Comparison of ENCODE assay signal across 1 cellular context in genomic region chr1:87174726-87175237, GRCh38.
TF ChIP-seq lines count a peak whose summit lies in the region.

No MANE protein-coding gene starts in this region.

TF ChIP-seq in GM23338, 12 proteins besides CTCF, POLR2A, EP300 and RAD21 (continued from another document):
- TF ChIP-seq, protein P1, sequence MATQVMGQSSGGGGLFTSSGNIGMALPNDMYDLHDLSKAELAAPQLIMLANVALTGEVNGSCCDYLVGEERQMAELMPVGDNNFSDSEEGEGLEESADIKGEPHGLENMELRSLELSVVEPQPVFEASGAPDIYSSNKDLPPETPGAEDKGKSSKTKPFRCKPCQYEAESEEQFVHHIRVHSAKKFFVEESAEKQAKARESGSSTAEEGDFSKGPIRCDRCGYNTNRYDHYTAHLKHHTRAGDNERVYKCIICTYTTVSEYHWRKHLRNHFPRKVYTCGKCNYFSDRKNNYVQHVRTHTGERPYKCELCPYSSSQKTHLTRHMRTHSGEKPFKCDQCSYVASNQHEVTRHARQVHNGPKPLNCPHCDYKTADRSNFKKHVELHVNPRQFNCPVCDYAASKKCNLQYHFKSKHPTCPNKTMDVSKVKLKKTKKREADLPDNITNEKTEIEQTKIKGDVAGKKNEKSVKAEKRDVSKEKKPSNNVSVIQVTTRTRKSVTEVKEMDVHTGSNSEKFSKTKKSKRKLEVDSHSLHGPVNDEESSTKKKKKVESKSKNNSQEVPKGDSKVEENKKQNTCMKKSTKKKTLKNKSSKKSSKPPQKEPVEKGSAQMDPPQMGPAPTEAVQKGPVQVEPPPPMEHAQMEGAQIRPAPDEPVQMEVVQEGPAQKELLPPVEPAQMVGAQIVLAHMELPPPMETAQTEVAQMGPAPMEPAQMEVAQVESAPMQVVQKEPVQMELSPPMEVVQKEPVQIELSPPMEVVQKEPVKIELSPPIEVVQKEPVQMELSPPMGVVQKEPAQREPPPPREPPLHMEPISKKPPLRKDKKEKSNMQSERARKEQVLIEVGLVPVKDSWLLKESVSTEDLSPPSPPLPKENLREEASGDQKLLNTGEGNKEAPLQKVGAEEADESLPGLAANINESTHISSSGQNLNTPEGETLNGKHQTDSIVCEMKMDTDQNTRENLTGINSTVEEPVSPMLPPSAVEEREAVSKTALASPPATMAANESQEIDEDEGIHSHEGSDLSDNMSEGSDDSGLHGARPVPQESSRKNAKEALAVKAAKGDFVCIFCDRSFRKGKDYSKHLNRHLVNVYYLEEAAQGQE (IDR thresholded peaks at IDR 0.05; ENCODE audit: unreplicated experiment), result no peak
- TF ChIP-seq JUNB (IDR thresholded peaks at IDR 0.05; ENCODE audit: unreplicated experiment) (no peak), CREB1 (CRISPR knock-in tag; IDR thresholded peaks at IDR 0.05; ENCODE audit: low read depth) (no peak), ZNF331 (CRISPR knock-in tag; IDR thresholded peaks at IDR 0.05; ENCODE audit: low read depth) (no peak), EZH2 (IDR thresholded peaks at IDR 0.05; ENCODE audit: low read depth, unreplicated experiment) (no peak), POLR2AphosphoS5 (IDR thresholded peaks at IDR 0.05; ENCODE audit: low read depth) (no peak), STAT1 (IDR thresholded peaks at IDR 0.05; ENCODE audit: unreplicated experiment) (no peak), NANOG (IDR thresholded peaks at IDR 0.05; ENCODE audit: borderline replicate concordance) (no peak)
